17 cellular contexts compared by ENCODE assay signal in genomic region chr17:62933986-62934385, GRCh38. TPM values are rescaled to one million over a fixed set of nuclear protein-coding genes. Genes with fewer than 3 reads are reported as not detected.
DNase-seq lines count a peak whose midpoint lies in the region; ATAC-seq, FAIRE-seq and TF ChIP-seq lines count a peak whose summit lies in the region.
"Had no signal": no experiment of that assay in that cellular context is flagged by ENCODE, and none has a peak within 500 bp of the region (broad histone marks: within the 10 kb centered on the region; RNA-seq: fewer than 3 reads in every experiment).

No MANE protein-coding gene starts in this region.

- H3K27ac ChIP-seq in cardiac muscle cell, result no peak overlapping the region
- H3K27ac ChIP-seq: tibial artery, VCaP had no signal

- ATAC-seq in Right ventricle myocardium superior (ENCODE audit: poor library complexity) (no peak), GM18498 (IDR thresholded peaks at IDR 0.05; ENCODE audit: unreplicated experiment) (no peak)
- ATAC-seq: activated naive CD8-positive, alpha-beta T cell treated with anti-CD3 and anti-CD28 coated beads, Interleukin-2, amount 50 U/mL, for 24 hours; stimulated activated memory B cell treated with anti-CD40 and anti-IgM and Interleukin-4, amounts not matched to agents 10 μg/mL and 1 μg/mL and 100 μg/mL, for 72 hours had no signal

- H3K4me1 ChIP-seq in cardiac muscle cell (ENCODE audit: low read depth), result peaks cover 28% of the 10 kb centered on the region
- peaks cover 2% of the 10 kb centered on the region; the same call in 1 of the 2 replicates for H3K4me1 ChIP-seq in HAP-1
- H3K4me1 ChIP-seq: tibial artery had no signal

- H3K9me3 ChIP-seq in cardiac muscle cell (ENCODE audit: low read depth) (no peaks in the 10 kb centered on the region), HAP-1 (no peaks in the 10 kb centered on the region)
- H3K9me3 ChIP-seq: tibial artery had no signal

- DNase-seq in cardiac muscle cell (ENCODE audit: low read depth in 1 of 2, low spot score in 1 of 2) (peak; percentile 57 to 71), Right ventricle myocardium superior (no peak), NOMO-1 treated with DMSO at 0.1 percent for 48 hours (lab: John Stamatoyannopoulos, UW; ENCODE audit: unreplicated experiment) (peak; percentile 17), fibroblast of pulmonary artery (ENCODE audit: low read depth) (peak; percentile 45), urothelium cell line (ENCODE audit: low spot score) (no peak), HAP-1 (ENCODE audit: low spot score in 2 of 2) (no peak)
- DNase-seq in activated CD4-positive, CD25-positive, alpha-beta regulatory T cell (lab: John Stamatoyannopoulos, UW), result no peak
- DNase-seq: activated CD4-positive, alpha-beta memory T cell treated with anti-CD3 and anti-CD28 coated beads for 36 hours; activated naive CD8-positive, alpha-beta T cell treated with anti-CD3 and anti-CD28 coated beads, Interleukin-2, amount 50 U/mL, for 24 hours; NCI-H1105 treated with DMSO at 0.1 percent for 48 hours; SW 1271; tibial artery had no signal

- peak; percentile 56 for FAIRE-seq in urothelium cell line (lab: Jason Lieb, UNC)
- FAIRE-seq: RCC 7860 had no signal

- intact Hi-C loops in Right ventricle myocardium superior (cut with DNase I), result no loop called here

- TF ChIP-seq CTCF in cardiac muscle cell (IDR thresholded peaks at IDR 0.05; ENCODE audit: low read depth, low read length) (no peak), fibroblast of pulmonary artery (IDR thresholded peaks at IDR 0.05; ENCODE audit: low read length, missing control alignments) (no peak)

- no peaks in the 10 kb centered on the region for H3K27me3 ChIP-seq in cardiac muscle cell
- no peaks in the 10 kb centered on the region for H3K27me3 ChIP-seq in HAP-1 (ENCODE audit: low read depth)

- in situ Hi-C loops in HAP-1 (cut with MboI; ENCODE audit: low sequenced_read_pairs), result no loop called here

- H3K4me3 ChIP-seq in cardiac muscle cell (no peak overlapping the region), fibroblast of pulmonary artery (replicated peaks; ENCODE audit: low read depth, low read length) (no peak overlapping the region), HAP-1 (no peak overlapping the region)
- H3K4me3 ChIP-seq: lung, tibial artery had no signal

- H3K36me3 ChIP-seq in cardiac muscle cell (no peaks in the 10 kb centered on the region), HAP-1 (replicated peaks) (no peaks in the 10 kb centered on the region)
- H3K36me3 ChIP-seq: tibial artery had no signal

RNA-seq across cellular contexts. Expression of gene TANC2, which starts 32.0 kb away (rescaled TPM):
- total RNA-seq in cardiac muscle cell, result 41.7 and 161 TPM in 2 replicates
- polyA plus RNA-seq in cardiac muscle cell, result 49.1 and 123 TPM in 2 replicates
- total RNA-seq in Right ventricle myocardium superior, result 6.4 TPM

Comparison
In these comparisons a context has a peak if more than half of its experiments do, and no peak if none do; other contexts are left out.
1. DNase-seq: peak in cardiac muscle cell (2 of 2), NOMO-1 treated with DMSO at 0.1 percent for 48 hours (single experiment) and fibroblast of pulmonary artery (single experiment); none in Right ventricle myocardium superior (single experiment), urothelium cell line (single experiment), activated CD4-positive, CD25-positive, alpha-beta regulatory T cell (0 of 4) and HAP-1 (0 of 2).